In genomic region chr5:77138981-77139380, GRCh38 we compare ENCODE assay signal across 10 cellular contexts. TPM values are rescaled to one million over a fixed set of nuclear protein-coding genes. Genes with fewer than 3 reads are reported as not detected.
DNase-seq lines count a peak whose midpoint lies in the region; ATAC-seq lines count a peak whose summit lies in the region.
"Had no signal": no experiment of that assay in that cellular context is flagged by ENCODE, and none has a peak within 500 bp of the region (broad histone marks: within the 10 kb centered on the region; RNA-seq: fewer than 3 reads in every experiment).

No MANE protein-coding gene starts in this region.

- ATAC-seq in HG02884 (IDR thresholded peaks at IDR 0.05; ENCODE audit: unreplicated experiment), result no peak
- ATAC-seq: activated CD8-positive, alpha-beta T cell treated with anti-CD3 and anti-CD28 coated beads, Interleukin-2, amount 10 ng/mL, durations not matched to agents 7 days and 5 days had no signal

- H3K4me1 Mint-ChIP-seq in activated CD4-positive, alpha-beta memory T cell treated with anti-CD3 and anti-CD28 coated beads for 36 hours (ENCODE audit: low read depth), result no peaks in the 10 kb centered on the region

- CTCF ChIA-PET in activated CD4-positive, alpha-beta memory T cell treated with anti-CD3 and anti-CD28 coated beads for 36 hours (lab: Charles Lee), result no interaction called here

- intact Hi-C loops in activated CD4-positive, alpha-beta memory T cell treated with anti-CD3 and anti-CD28 coated beads for 36 hours (cut with micrococcal nuclease), result no loop called here

- POLR2A ChIA-PET in activated CD4-positive, alpha-beta memory T cell treated with anti-CD3 and anti-CD28 coated beads for 36 hours (lab: Charles Lee), result no interaction called here

- H3K27me3 Mint-ChIP-seq in activated CD4-positive, alpha-beta memory T cell treated with anti-CD3 and anti-CD28 coated beads for 36 hours, result peaks cover 4% of the 10 kb centered on the region

- no peaks in the 10 kb centered on the region for H3K36me3 Mint-ChIP-seq in activated CD4-positive, alpha-beta memory T cell treated with anti-CD3 and anti-CD28 coated beads for 36 hours

- no peak overlapping the region for H3K27ac Mint-ChIP-seq in activated CD4-positive, alpha-beta memory T cell treated with anti-CD3 and anti-CD28 coated beads for 36 hours
- H3K27ac Mint-ChIP-seq: activated CD8-positive, alpha-beta T cell treated with anti-CD3 and anti-CD28 coated beads, Interleukin-2, amount 10 ng/mL, durations not matched to agents 7 days and 5 days had no signal

- no peak overlapping the region for H3K4me3 Mint-ChIP-seq in activated CD4-positive, alpha-beta memory T cell treated with anti-CD3 and anti-CD28 coated beads for 36 hours
- H3K4me3 Mint-ChIP-seq: activated CD8-positive, alpha-beta T cell treated with anti-CD3 and anti-CD28 coated beads, Interleukin-2, amount 10 ng/mL, durations not matched to agents 7 days and 5 days had no signal

- no peaks in the 10 kb centered on the region for H3K9me3 Mint-ChIP-seq in activated CD4-positive, alpha-beta memory T cell treated with anti-CD3 and anti-CD28 coated beads for 36 hours

- DNase-seq in NCI-H146 (lab: John Stamatoyannopoulos, UW) (peak; percentile 12), NCI-H146 treated with DMSO at 0.1 percent for 48 hours (lab: John Stamatoyannopoulos, UW; ENCODE audit: unreplicated experiment) (no peak), astrocyte of the hippocampus (ENCODE audit: low read depth, low spot score) (peak; percentile 84), iris pigment epithelial cell (ENCODE audit: low read depth) (peak; percentile 23), superior temporal gyrus (ENCODE audit: extremely low spot score) (peak; percentile 22), NCI-H345 treated with DMSO at 0.1 percent for 48 hours (lab: John Stamatoyannopoulos, UW; ENCODE audit: unreplicated experiment) (no peak)
- DNase-seq in activated CD4-positive, alpha-beta memory T cell treated with anti-CD3 and anti-CD28 coated beads for 36 hours, result no peak
- DNase-seq: activated CD8-positive, alpha-beta T cell treated with anti-CD3 and anti-CD28 coated beads, Interleukin-2, amount 10 ng/mL, durations not matched to agents 7 days and 5 days; foreskin melanocyte had no signal

RNA-seq across cellular contexts. Expression of gene ZBED3, which starts 51.9 kb away (rescaled TPM):
- 1 to 10 TPM in 1 of 2 experiments, under 1 TPM in 1; 0.61 to 1.2 TPM for total RNA-seq in activated CD4-positive, alpha-beta memory T cell treated with anti-CD3 and anti-CD28 coated beads for 36 hours

Comparison
In these comparisons a context has a peak if more than half of its experiments do, and no peak if none do; other contexts are left out.
1. DNase-seq: peak in NCI-H146 (single experiment), astrocyte of the hippocampus (single experiment), iris pigment epithelial cell (single experiment) and superior temporal gyrus (single experiment); none in NCI-H146 treated with DMSO at 0.1 percent for 48 hours (single experiment), NCI-H345 treated with DMSO at 0.1 percent for 48 hours (single experiment) and activated CD4-positive, alpha-beta memory T cell treated with anti-CD3 and anti-CD28 coated beads for 36 hours (single experiment).